ENCODE assay signal across 26 cellular contexts in the genomic region with DNA sequence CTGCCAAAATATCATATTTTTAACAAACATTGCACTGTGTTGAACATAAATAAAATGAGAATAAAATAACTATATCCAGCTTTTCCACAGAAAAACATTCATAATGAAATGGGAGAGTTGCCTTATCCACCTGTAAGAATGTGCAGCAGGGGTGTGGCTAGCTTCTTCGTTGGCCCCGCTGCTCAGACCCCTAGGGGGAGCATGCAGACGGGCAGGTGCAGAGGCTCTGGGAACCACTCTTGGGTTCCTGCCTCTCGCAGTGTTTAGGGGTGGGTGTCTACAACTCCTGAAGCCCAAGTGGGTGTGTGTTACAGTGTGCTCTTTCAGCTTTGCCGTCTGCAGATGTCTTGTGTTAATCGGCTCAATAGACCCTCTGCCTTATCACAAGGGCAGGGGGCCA.
"Had no signal": no experiment of that assay in that cellular context is flagged by ENCODE, and none has a peak within 500 bp of the region (broad histone marks: within the 10 kb centered on the region; RNA-seq: fewer than 3 reads in every experiment).

No MANE protein-coding gene starts in this region.

- H3K27ac Mint-ChIP-seq: activated naive CD4-positive, alpha-beta T cell treated with anti-CD3 and anti-CD28 coated beads for 36 hours; activated naive CD8-positive, alpha-beta T cell treated with anti-CD3 and anti-CD28 coated beads, Interleukin-2, amount 10 ng/mL, durations not matched to agents 7 days and 5 days; activated T-cell treated with anti-CD3 and anti-CD28 coated beads, Interleukin-2, amount 50 U/mL, for 72 hours; natural killer cell had no signal

- ATAC-seq: activated T-cell treated with anti-CD3 and anti-CD28 coated beads, Interleukin-2, amount 50 U/mL, for 72 hours; left ventricle myocardium superior; natural killer cell; pancreas; right cardiac atrium; stimulated activated naive CD8-positive, alpha-beta T cell treated with anti-CD3 and anti-CD28 coated beads, Interleukin-15, Interleukin-2, amounts not matched to agents 100 U/mL and 50 U/mL, for 24 hours; upper lobe of right lung had no signal

- FAIRE-seq: endometrium, pancreas, TTC549 had no signal

- DNase-seq: activated CD4-positive, alpha-beta T cell treated with anti-CD3 and anti-CD28 coated beads for 4 hours; activated CD4-positive, alpha-beta T cell treated with anti-CD3 and anti-CD28 coated beads, Interleukin-2, amount 50 U/mL, for 48 hours; activated CD4-positive, CD25-positive, alpha-beta regulatory T cell; activated effector memory CD4-positive, alpha-beta T cell treated with Interleukin-2 at 50 U/mL for 16 hours; activated naive CD4-positive, alpha-beta T cell treated with anti-CD3 and anti-CD28 coated beads for 36 hours; activated naive CD8-positive, alpha-beta T cell treated with anti-CD3 and anti-CD28 coated beads, Interleukin-2, amount 10 ng/mL, durations not matched to agents 7 days and 5 days; activated T-cell treated with anti-CD3 and anti-CD28 coated beads, Interleukin-2, amount 50 U/mL, for 72 hours; amniotic stem cell; cortex of kidney; erythroblast; foreskin fibroblast; left ventricle myocardium superior; mammary epithelial cell; midbrain; natural killer cell; right cardiac atrium; stimulated activated CD4-positive, alpha-beta T cell treated with anti-CD3 and anti-CD28 coated beads, Interleukin-12 subunit alpha, Interleukin-12 subunit beta, amount 100 ng/mL, for 4 hours; stimulated activated CD4-positive, alpha-beta T cell treated with anti-CD3 and anti-CD28 coated beads, Interleukin-4, amount 100 ng/mL, for 4 hours; stimulated activated naive CD8-positive, alpha-beta T cell treated with anti-CD3 and anti-CD28 coated beads, Interleukin-15, Interleukin-2, amounts not matched to agents 100 U/mL and 50 U/mL, for 24 hours; T-helper 1 cell; thyroid gland; upper lobe of right lung had no signal

- H3K27me3 Mint-ChIP-seq: activated naive CD8-positive, alpha-beta T cell treated with anti-CD3 and anti-CD28 coated beads, Interleukin-2, amount 10 ng/mL, durations not matched to agents 7 days and 5 days had no signal

- H3K4me3 Mint-ChIP-seq: activated naive CD4-positive, alpha-beta T cell treated with anti-CD3 and anti-CD28 coated beads for 36 hours; activated naive CD8-positive, alpha-beta T cell treated with anti-CD3 and anti-CD28 coated beads, Interleukin-2, amount 10 ng/mL, durations not matched to agents 7 days and 5 days; activated T-cell treated with anti-CD3 and anti-CD28 coated beads, Interleukin-2, amount 50 U/mL, for 72 hours; natural killer cell had no signal

- H3K27me3 ChIP-seq: neutrophil, pancreas, thyroid gland, upper lobe of right lung had no signal

- H3K36me3 ChIP-seq: neutrophil, pancreas, thyroid gland, upper lobe of right lung had no signal

- H3K4me1 ChIP-seq: pancreas, thyroid gland, upper lobe of right lung had no signal

- H3K4me1 Mint-ChIP-seq: activated naive CD8-positive, alpha-beta T cell treated with anti-CD3 and anti-CD28 coated beads, Interleukin-2, amount 10 ng/mL, durations not matched to agents 7 days and 5 days; natural killer cell had no signal

- H3K4me3 ChIP-seq: pancreas, thyroid gland, upper lobe of right lung had no signal

- H3K27ac ChIP-seq: neutrophil, pancreas, thyroid gland, upper lobe of right lung had no signal

- H3K9me3 ChIP-seq: neutrophil, pancreas, thyroid gland, upper lobe of right lung had no signal

- H3K36me3 Mint-ChIP-seq: activated naive CD8-positive, alpha-beta T cell treated with anti-CD3 and anti-CD28 coated beads, Interleukin-2, amount 10 ng/mL, durations not matched to agents 7 days and 5 days; natural killer cell had no signal
